ENCODE assay signal across 14 cellular contexts in the genomic region with DNA sequence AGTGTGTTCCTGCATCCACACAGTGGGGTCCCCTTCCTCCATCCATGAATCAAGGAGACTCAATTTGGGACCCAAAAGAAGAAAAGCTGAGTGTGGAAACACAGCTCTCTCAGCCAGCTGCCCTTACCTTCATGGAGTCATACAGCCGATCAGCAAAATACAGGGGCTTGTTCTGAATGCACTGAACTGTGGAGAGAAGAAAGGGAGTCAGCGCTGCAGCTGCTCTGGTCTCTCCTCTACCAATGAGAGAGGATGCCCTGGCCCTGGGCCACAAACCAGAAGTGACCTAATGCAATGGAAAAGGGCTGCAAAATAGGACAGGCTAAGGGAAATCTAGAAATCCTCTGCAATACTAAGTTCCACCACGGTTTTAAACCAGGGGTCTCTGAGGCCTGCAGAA.
DNase-seq lines count a peak whose midpoint lies in the region; ATAC-seq and TF ChIP-seq lines count a peak whose summit lies in the region.
"Had no signal": no experiment of that assay in that cellular context is flagged by ENCODE, and none has a peak within 500 bp of the region (broad histone marks: within the 10 kb centered on the region; RNA-seq: fewer than 3 reads in every experiment).

No MANE protein-coding gene starts in this region.

- peak; percentile 77 for DNase-seq in NCI-H1694 treated with DMSO at 0.1 percent for 48 hours (lab: John Stamatoyannopoulos, UW)
- DNase-seq in RWPE2 (ENCODE audit: low spot score) = no peak
- peak in 31 of 42 donors; percentile 9 to 67 (median 41) for DNase-seq in head of caudate nucleus
- DNase-seq in NCI-H1436 (lab: John Stamatoyannopoulos, UW) = no peak
- no peak for DNase-seq in stimulated activated naive CD4-positive, alpha-beta T cell (lab: John Stamatoyannopoulos, UW)
- no peak for DNase-seq in AML-193 (lab: John Stamatoyannopoulos, UW)
- DNase-seq: activated CD4-positive, alpha-beta T cell treated with anti-CD3 and anti-CD28 coated beads, Interleukin-2, amount 10 ng/mL, durations not matched to agents 24 days and 14 days; activated gamma-delta T cell treated with Interleukin-2 at 50 U/mL for 16 hours; erythroblast; NK-92 treated with Interleukin-12 subunit alpha and Interleukin-12 subunit beta, amount 100 ng/mL, for 24 hours had no signal

- H3K27ac ChIP-seq in BLaER1 (peak overlapping the region; percentile 40; the same call in 1 of the 2 replicates), RWPE2 (ENCODE audit: poor library complexity, severe bottlenecking) (peak overlapping the region; percentile 53)
- H3K27ac ChIP-seq: KMS-11 had no signal

- H3K27me3 ChIP-seq in BLaER1 = no peaks in the 10 kb centered on the region
- no peaks in the 10 kb centered on the region for H3K27me3 ChIP-seq in RWPE2 (ENCODE audit: insufficient read depth, poor library complexity, severe bottlenecking)

- no peak for ATAC-seq in RWPE2 (ENCODE audit: low read depth)
- no peak for ATAC-seq in HG02642 (IDR thresholded peaks at IDR 0.05; ENCODE audit: poor library complexity, unreplicated experiment)
- ATAC-seq: stimulated activated memory B cell treated with anti-CD40 and anti-IgM and Interleukin-4, amounts not matched to agents 10 μg/mL and 1 μg/mL and 100 μg/mL, for 72 hours had no signal

- no peaks in the 10 kb centered on the region for H3K9me3 ChIP-seq in BLaER1
- no peaks in the 10 kb centered on the region for H3K9me3 ChIP-seq in RWPE2 (ENCODE audit: severe bottlenecking)

- no peak overlapping the region for H3K4me3 ChIP-seq in BLaER1
- no peak overlapping the region for H3K4me3 ChIP-seq in RWPE2 (ENCODE audit: severe bottlenecking)

- no peaks in the 10 kb centered on the region for H4K20me1 ChIP-seq in BLaER1

- TF ChIP-seq CTCF in RWPE2 (IDR thresholded peaks at IDR 0.05; ENCODE audit: poor library complexity, severe bottlenecking) = no peak

- H3K36me3 ChIP-seq in BLaER1 = peaks cover 70% of the 10 kb centered on the region
- peaks cover 95% of the 10 kb centered on the region for H3K36me3 ChIP-seq in RWPE2 (ENCODE audit: low read depth)

- no peak overlapping the region for H3K9ac ChIP-seq in BLaER1
- H3K9ac ChIP-seq: KMS-11 had no signal

- peaks cover 18% of the 10 kb centered on the region for H3K4me1 ChIP-seq in BLaER1
- no peaks in the 10 kb centered on the region for H3K4me1 ChIP-seq in RWPE2 (ENCODE audit: insufficient read depth, poor library complexity, severe bottlenecking)

- intact Hi-C loops in head of caudate nucleus (cut with DNase I) = no loop called here

- peak overlapping the region; percentile 29 for H3K4me2 ChIP-seq in BLaER1
- H3K4me2 ChIP-seq: KMS-11 had no signal

Comparison
In these comparisons a context has a peak if more than half of its experiments do, and no peak if none do; other contexts are left out.
1. DNase-seq: peak in NCI-H1694 treated with DMSO at 0.1 percent for 48 hours (single experiment) and head of caudate nucleus (31 of 42); none in RWPE2 (single experiment), NCI-H1436 (single experiment), stimulated activated naive CD4-positive, alpha-beta T cell (0 of 6) and AML-193 (0 of 2).